Comparison of ENCODE assay signal across 19 cellular contexts in the genomic region with DNA sequence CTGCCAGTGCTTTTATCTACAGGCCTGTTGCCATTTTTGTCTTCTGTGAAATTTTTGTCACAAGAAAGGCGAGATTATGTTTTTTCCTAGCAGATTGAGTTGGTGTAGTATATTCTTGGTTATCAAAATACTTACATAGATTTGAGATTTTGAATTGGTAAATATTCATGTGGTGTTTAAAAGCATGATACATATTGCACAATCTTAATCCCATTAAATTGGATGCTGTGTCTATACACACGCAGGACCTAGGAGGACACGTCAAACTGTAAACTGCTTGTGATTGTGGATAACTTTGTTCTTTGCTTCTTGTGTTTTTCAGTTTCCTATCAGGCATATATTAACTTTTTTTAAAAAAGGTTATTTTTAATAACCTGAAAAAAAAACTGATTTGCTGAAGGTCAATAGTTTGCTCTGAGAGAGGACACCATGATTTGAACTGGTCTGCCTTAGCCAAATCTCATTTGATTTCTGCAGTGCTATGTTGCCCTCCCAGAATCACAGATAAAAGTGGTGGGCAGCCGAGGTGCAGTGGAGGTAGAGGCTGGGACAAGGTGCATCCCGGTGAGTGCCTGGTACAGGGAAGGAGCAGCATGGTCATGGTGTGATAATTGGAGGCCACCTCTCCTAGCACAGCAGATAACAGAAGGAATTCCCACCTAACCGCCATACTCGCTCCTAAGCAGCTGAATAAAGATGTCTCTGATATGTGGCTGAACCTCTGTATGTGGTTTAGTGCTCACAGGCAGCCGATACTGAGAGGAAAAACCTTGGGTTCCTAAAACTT.
DNase-seq lines count a peak whose midpoint lies in the region; ATAC-seq and TF ChIP-seq lines count a peak whose summit lies in the region.
"Had no signal": no experiment of that assay in that cellular context is flagged by ENCODE, and none has a peak within 500 bp of the region (broad histone marks: within the 10 kb centered on the region; RNA-seq: fewer than 3 reads in every experiment).

No MANE protein-coding gene starts in this region.

- POLR2A ChIA-PET in CD8-positive, alpha-beta memory T cell (lab: Charles Lee), result no interaction called here

- TF ChIP-seq POLR2A in right lobe of liver (IDR thresholded peaks at IDR 0.05), result no peak
- TF ChIP-seq POLR2A in spleen (IDR thresholded peaks at IDR 0.05), result no peak

- H3K4me1 ChIP-seq in CD8-positive, alpha-beta memory T cell (ENCODE audit: insufficient read depth, low read length), result no peaks in the 10 kb centered on the region
- H3K4me1 ChIP-seq in right lobe of liver (peaks cover 0 to 43% (median 16%) of the 10 kb centered on the region in 4 donors), spleen (peaks cover 0 to 41% (median 0%) of the 10 kb centered on the region in 6 donors), mammary epithelial cell (ENCODE audit: insufficient read depth, low read length) (peaks cover 8% of the 10 kb centered on the region)

- no peaks in the 10 kb centered on the region for H3K9me3 Mint-ChIP-seq in CD8-positive, alpha-beta memory T cell
- no peaks in the 10 kb centered on the region for H3K9me3 Mint-ChIP-seq in activated naive CD4-positive, alpha-beta T cell treated with anti-CD3 and anti-CD28 coated beads, Interleukin-2, amount 10 ng/mL, durations not matched to agents 7 days and 5 days
- H3K9me3 Mint-ChIP-seq: CD4-positive, CD25-positive, alpha-beta regulatory T cell had no signal

- intact Hi-C loops in right lobe of liver (cut with DNase I) (no loop called here), spleen (cut with DNase I; ENCODE audit: low total_unique reads) (no loop called here), mammary epithelial cell (cut with micrococcal nuclease) (no loop called here)

- H3K4me1 Mint-ChIP-seq in CD8-positive, alpha-beta memory T cell, result peaks cover 25 to 41% (median 38%) of the 10 kb centered on the region in 3 donors
- no peaks in the 10 kb centered on the region for H3K4me1 Mint-ChIP-seq in activated naive CD4-positive, alpha-beta T cell treated with anti-CD3 and anti-CD28 coated beads, Interleukin-2, amount 10 ng/mL, durations not matched to agents 7 days and 5 days

- in situ Hi-C loops in mammary epithelial cell (cut with MboI; ENCODE audit: low sequenced_read_pairs in 2 of 2), result loop anchor here in 1 of 2 donors (25.0 kb wide), 1 partner anchor 260 kb away; the partner anchor contains the start of gene LRRC8C

- no peaks in the 10 kb centered on the region for H3K27me3 Mint-ChIP-seq in CD8-positive, alpha-beta memory T cell
- H3K27me3 Mint-ChIP-seq in activated naive CD4-positive, alpha-beta T cell treated with anti-CD3 and anti-CD28 coated beads, Interleukin-2, amount 10 ng/mL, durations not matched to agents 7 days and 5 days, result no peaks in the 10 kb centered on the region
- H3K27me3 Mint-ChIP-seq: CD4-positive, CD25-positive, alpha-beta regulatory T cell had no signal

- H4K20me1 ChIP-seq in mammary epithelial cell (ENCODE audit: insufficient read depth, low read length), result no peaks in the 10 kb centered on the region

- peaks cover 0 to 29% (median 11%) of the 10 kb centered on the region in 3 donors for H3K36me3 Mint-ChIP-seq in CD8-positive, alpha-beta memory T cell
- H3K36me3 Mint-ChIP-seq in activated naive CD4-positive, alpha-beta T cell treated with anti-CD3 and anti-CD28 coated beads, Interleukin-2, amount 10 ng/mL, durations not matched to agents 7 days and 5 days, result peaks cover 14% of the 10 kb centered on the region

- dilution Hi-C loops in mammary epithelial cell (cut with HindIII; ENCODE audit: low sequenced_read_pairs), result no loop called here

- H3K4me3 ChIP-seq in CD8-positive, alpha-beta memory T cell (ENCODE audit: low read length), result no peak overlapping the region
- H3K4me3 ChIP-seq in right lobe of liver, result no peak overlapping the region
- no peak overlapping the region for H3K4me3 ChIP-seq in spleen
- no peak overlapping the region for H3K4me3 ChIP-seq in mammary epithelial cell (replicated peaks in 1 of 3; ENCODE audit: insufficient read depth in 1 of 3, low read depth in 2 of 3, low read length in 3 of 3)
- H3K4me3 ChIP-seq: BLaER1 had no signal

- no peak overlapping the region for H3K4me3 Mint-ChIP-seq in CD8-positive, alpha-beta memory T cell
- no peak overlapping the region for H3K4me3 Mint-ChIP-seq in activated naive CD4-positive, alpha-beta T cell treated with anti-CD3 and anti-CD28 coated beads, Interleukin-2, amount 10 ng/mL, durations not matched to agents 7 days and 5 days
- H3K4me3 Mint-ChIP-seq: CD4-positive, CD25-positive, alpha-beta regulatory T cell had no signal

- no peak overlapping the region for H2AFZ ChIP-seq in mammary epithelial cell (ENCODE audit: low read depth, low read length)

- H3K79me2 ChIP-seq in mammary epithelial cell (ENCODE audit: insufficient read depth, low read length), result peaks cover 3% of the 10 kb centered on the region

- no peak overlapping the region for H3K9ac ChIP-seq in mammary epithelial cell (ENCODE audit: insufficient read depth, low read length)
- H3K9ac ChIP-seq: BLaER1 had no signal

- BruUV-seq in mammary epithelial cell (replicated peaks; lab: Mats Ljungman, UMichigan), result no TSS peak

- no peak overlapping the region for H3K4me2 ChIP-seq in mammary epithelial cell (ENCODE audit: insufficient read depth, low read depth, low read length)
- H3K4me2 ChIP-seq: BLaER1 had no signal

- peak overlapping the region in 1 of 8 donors; percentile 11 for H3K27ac Mint-ChIP-seq in CD8-positive, alpha-beta memory T cell
- no peak overlapping the region for H3K27ac Mint-ChIP-seq in activated naive CD4-positive, alpha-beta T cell treated with anti-CD3 and anti-CD28 coated beads, Interleukin-2, amount 10 ng/mL, durations not matched to agents 7 days and 5 days

- ATAC-seq in right lobe of liver, result no peak
- ATAC-seq: HCT116 had no signal

- CTCF ChIA-PET in CD8-positive, alpha-beta memory T cell (lab: Charles Lee), result no interaction called here
- CTCF ChIA-PET in mammary epithelial cell (lab: Charles Lee; ENCODE audit: low non-redundant PET), result no interaction called here
- CTCF ChIA-PET in activated naive CD4-positive, alpha-beta T cell treated with anti-CD3 and anti-CD28 coated beads, Interleukin-2, amount 10 ng/mL, durations not matched to agents 7 days and 5 days (lab: Charles Lee), result no interaction called here

- H3K27ac ChIP-seq in CD8-positive, alpha-beta memory T cell (ENCODE audit: low read depth, low read length), result peak overlapping the region; percentile 68
- H3K27ac ChIP-seq in VCaP (peak overlapping the region; percentile 33; the same call in 1 of the 2 replicates), right lobe of liver (peak overlapping the region in 2 of 3 donors; percentile 47 to 68), spleen (peak overlapping the region in 5 of 8 donors; percentile 5 to 59 (median 22)), mammary epithelial cell (ENCODE audit: insufficient read depth, low read depth, low read length) (no peak overlapping the region)
- H3K27ac ChIP-seq: BLaER1, RWPE1 had no signal

- no peaks in the 10 kb centered on the region for H3K9me3 ChIP-seq in CD8-positive, alpha-beta memory T cell (ENCODE audit: low read length)
- H3K9me3 ChIP-seq in right lobe of liver, result no peaks in the 10 kb centered on the region
- no peaks in the 10 kb centered on the region for H3K9me3 ChIP-seq in spleen
- no peaks in the 10 kb centered on the region for H3K9me3 ChIP-seq in mammary epithelial cell (replicated peaks; ENCODE audit: insufficient read depth, low read length)
- H3K9me3 ChIP-seq: BLaER1 had no signal

- DNase-seq in CD8-positive, alpha-beta memory T cell, result no peak
- DNase-seq in right lobe of liver, result no peak
- no peak for DNase-seq in spleen
- DNase-seq in mammary epithelial cell, result no peak
- no peak for DNase-seq in activated naive CD4-positive, alpha-beta T cell treated with anti-CD3 and anti-CD28 coated beads, Interleukin-2, amount 10 ng/mL, durations not matched to agents 7 days and 5 days
- DNase-seq in epidermal melanocyte (ENCODE audit: insufficient read length, low spot score), result no peak
- DNase-seq: CD4-positive, CD25-positive, alpha-beta regulatory T cell; KG1; NCI-H1092; NCI-H1417 treated with DMSO at 0.1 percent for 48 hours; NCI-H1694 treated with DMSO at 0.1 percent for 48 hours; NCI-H2081; NCI-H2227 treated with DMSO at 0.1 percent for 48 hours; NCI-H526 treated with DMSO at 0.1 percent for 48 hours; SHP77 had no signal

- TF ChIP-seq CTCF in VCaP (conservative IDR thresholded peaks at IDR 0.05) (no peak), right lobe of liver (IDR thresholded peaks at IDR 0.05) (no peak), spleen (IDR thresholded peaks at IDR 0.05 in 8 of 11, conservative IDR thresholded peaks at IDR 0.05 in 3 of 11) (no peak), mammary epithelial cell (conservative IDR thresholded peaks at IDR 0.05 in 1 of 2, IDR thresholded peaks at IDR 0.05 in 1 of 2; ENCODE audit: extremely low read depth in 1 of 2, insufficient read depth in 1 of 2, low read depth in 1 of 2, low read length in 2 of 2) (no peak)

- peaks cover 5% of the 10 kb centered on the region for H3K36me3 ChIP-seq in CD8-positive, alpha-beta memory T cell (ENCODE audit: insufficient read depth, low read length)
- H3K36me3 ChIP-seq in right lobe of liver (no peaks in the 10 kb centered on the region), spleen (peaks cover 0 to 15% (median 0%) of the 10 kb centered on the region in 6 donors), mammary epithelial cell (ENCODE audit: insufficient read depth, low read length) (no peaks in the 10 kb centered on the region)

- H3K27me3 ChIP-seq in CD8-positive, alpha-beta memory T cell (ENCODE audit: insufficient read depth, low read length, poor library complexity, severe bottlenecking), result no peaks in the 10 kb centered on the region
- no peaks in the 10 kb centered on the region for H3K27me3 ChIP-seq in right lobe of liver
- H3K27me3 ChIP-seq in spleen (replicated peaks in 1 of 7), result no peaks in the 10 kb centered on the region
- no peaks in the 10 kb centered on the region for H3K27me3 ChIP-seq in mammary epithelial cell (ENCODE audit: insufficient read depth, low read length)
- H3K27me3 ChIP-seq: BLaER1 had no signal

- 72% methylated on average over 4 of the region's 8 CpGs for WGBS in right lobe of liver (ENCODE audit: insufficient coverage, low coverage, low lambda C conversion rate, missing lambda C conversion rate)
- 88 to 93% (median 93%) methylated on average over 8 of the region's 8 CpGs for WGBS in spleen, 5 donors
- 94% methylated on average over 8 of the region's 8 CpGs for WGBS in mammary epithelial cell (ENCODE audit: low coverage, missing lambda C conversion rate)
